16 cellular contexts compared by ENCODE assay signal in the genomic region with DNA sequence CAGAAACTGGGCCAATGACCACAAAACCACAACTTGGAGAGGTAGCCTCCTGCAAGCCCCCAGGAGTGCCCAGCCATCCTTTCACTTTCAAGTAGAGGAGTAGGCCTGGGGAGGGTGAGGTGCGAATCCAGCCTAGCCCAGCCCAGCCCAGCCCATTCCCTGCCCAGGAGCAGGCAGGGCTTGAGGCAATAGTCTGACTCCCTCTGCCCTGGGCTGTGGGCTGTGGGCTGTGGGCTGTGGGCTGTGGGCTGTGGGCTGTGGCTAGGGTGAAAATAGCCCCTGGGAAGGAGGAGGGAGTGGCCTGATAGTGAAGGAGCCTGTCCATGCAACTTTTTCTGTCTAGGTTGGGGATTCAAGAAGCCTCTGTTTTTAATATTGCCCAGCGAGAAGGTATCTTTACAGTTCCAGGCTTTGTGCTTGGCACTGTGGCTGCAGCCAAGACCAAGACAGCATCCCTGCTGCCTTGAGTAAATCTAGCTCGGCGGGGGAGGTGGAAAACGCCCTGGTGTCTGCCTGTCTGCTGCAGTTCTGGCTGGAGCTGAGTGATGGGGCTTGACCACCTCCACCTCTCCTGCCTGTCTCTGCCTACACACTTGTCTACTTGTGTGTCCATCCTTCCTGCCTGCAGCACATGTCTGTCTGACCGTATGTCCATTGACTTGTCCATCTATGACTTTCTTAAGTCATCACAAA. TPM values are rescaled to one million over a fixed set of nuclear protein-coding genes. Genes with fewer than 3 reads are reported as not detected.
A peak's percentile ranks its signal among the peaks of the same experiment; 100 is the strongest.
DNase-seq lines count a peak whose midpoint lies in the region; ATAC-seq and TF ChIP-seq lines count a peak whose summit lies in the region.
"Had no signal": no experiment of that assay in that cellular context is flagged by ENCODE, and none has a peak within 500 bp of the region (broad histone marks: within the 10 kb centered on the region; RNA-seq: fewer than 3 reads in every experiment).

No MANE protein-coding gene starts in this region.

- POLR2A ChIA-PET in activated CD4-positive, alpha-beta memory T cell treated with anti-CD3 and anti-CD28 coated beads for 36 hours (lab: Charles Lee), result no interaction called here

- no peaks in the 10 kb centered on the region for H3K4me1 Mint-ChIP-seq in stimulated activated naive CD8-positive, alpha-beta T cell treated with anti-CD3 and anti-CD28 coated beads, Interleukin-15, amount 100 ng/mL, for 72 hours
- no peaks in the 10 kb centered on the region for H3K4me1 Mint-ChIP-seq in activated CD4-positive, alpha-beta memory T cell treated with anti-CD3 and anti-CD28 coated beads for 36 hours (ENCODE audit: low read depth)
- peaks cover 12% of the 10 kb centered on the region for H3K4me1 Mint-ChIP-seq in type B pancreatic cell (ENCODE audit: unreplicated experiment)

- H3K4me1 ChIP-seq in tibial artery, result peaks cover 0 to 3% (median 0%) of the 10 kb centered on the region in 4 donors
- H3K4me1 ChIP-seq: adrenal gland had no signal

- peaks cover 8% of the 10 kb centered on the region for H3K27me3 Mint-ChIP-seq in stimulated activated naive CD8-positive, alpha-beta T cell treated with anti-CD3 and anti-CD28 coated beads, Interleukin-15, amount 100 ng/mL, for 72 hours
- H3K27me3 Mint-ChIP-seq in activated CD4-positive, alpha-beta memory T cell treated with anti-CD3 and anti-CD28 coated beads for 36 hours, result no peaks in the 10 kb centered on the region
- peaks cover 12% of the 10 kb centered on the region for H3K27me3 Mint-ChIP-seq in type B pancreatic cell
- H3K27me3 Mint-ChIP-seq: stimulated activated naive CD8-positive, alpha-beta T cell treated with anti-CD3 and anti-CD28 coated beads, Interleukin-15, Interleukin-2, amounts not matched to agents 100 ng/mL and 50 ng/mL, for 24 hours had no signal

- no peaks in the 10 kb centered on the region for H3K9me3 ChIP-seq in tibial artery
- H3K9me3 ChIP-seq: adrenal gland had no signal

- peak overlapping the region in 1 of 2 donors; percentile 31 for H3K27ac Mint-ChIP-seq in stimulated activated naive CD8-positive, alpha-beta T cell treated with anti-CD3 and anti-CD28 coated beads, Interleukin-15, amount 100 ng/mL, for 72 hours
- no peak overlapping the region for H3K27ac Mint-ChIP-seq in activated CD4-positive, alpha-beta memory T cell treated with anti-CD3 and anti-CD28 coated beads for 36 hours
- no peak overlapping the region for H3K27ac Mint-ChIP-seq in type B pancreatic cell
- H3K27ac Mint-ChIP-seq: effector memory CD8-positive, alpha-beta T cell; stimulated activated naive CD8-positive, alpha-beta T cell treated with anti-CD3 and anti-CD28 coated beads, Interleukin-15, Interleukin-2, amounts not matched to agents 100 ng/mL and 50 ng/mL, for 24 hours had no signal

- no peak overlapping the region for H3K4me3 ChIP-seq in tibial artery
- H3K4me3 ChIP-seq: adrenal gland, SK-N-MC had no signal

- H3K27ac ChIP-seq in tibial artery, result no peak overlapping the region
- H3K27ac ChIP-seq: adrenal gland, SK-N-MC had no signal

- intact Hi-C loops in activated CD4-positive, alpha-beta memory T cell treated with anti-CD3 and anti-CD28 coated beads for 36 hours (cut with micrococcal nuclease), result loop anchor here (10.0 kb wide), 1 partner anchor 92 kb away; no protein-coding TSS in a partner anchor
- intact Hi-C loops in left colon (cut with DNase I, micrococcal nuclease), result loop anchor here in 1 of 2 donors (10.0 kb wide), 1 partner anchor 342 kb away; no protein-coding TSS in a partner anchor
- intact Hi-C loops in tibial artery (cut with DNase I; ENCODE audit: low total_unique reads), result no loop called here

- CTCF ChIA-PET in activated CD4-positive, alpha-beta memory T cell treated with anti-CD3 and anti-CD28 coated beads for 36 hours (lab: Charles Lee), result interaction anchor here (0.6 to 2.7 kb wide), 6 partner anchors 10 to 344 kb away, joined by 3 to 18 read pairs (median 4); a partner anchor contains a TSS

- ATAC-seq in stimulated activated naive CD8-positive, alpha-beta T cell treated with anti-CD3 and anti-CD28 coated beads, Interleukin-15, amount 100 ng/mL, for 72 hours, result peak; percentile 65
- no peak for ATAC-seq in stimulated activated naive CD8-positive, alpha-beta T cell treated with anti-CD3 and anti-CD28 coated beads, Interleukin-15, Interleukin-2, amounts not matched to agents 100 U/mL and 50 U/mL, for 24 hours
- peak; percentile 48 for ATAC-seq in left colon
- ATAC-seq in GM21526 (IDR thresholded peaks at IDR 0.05; ENCODE audit: low FRiP score, unreplicated experiment), result no peak
- ATAC-seq: effector memory CD8-positive, alpha-beta T cell had no signal

- no peak overlapping the region for H3K4me3 Mint-ChIP-seq in stimulated activated naive CD8-positive, alpha-beta T cell treated with anti-CD3 and anti-CD28 coated beads, Interleukin-15, amount 100 ng/mL, for 72 hours
- H3K4me3 Mint-ChIP-seq in activated CD4-positive, alpha-beta memory T cell treated with anti-CD3 and anti-CD28 coated beads for 36 hours, result no peak overlapping the region
- no peak overlapping the region for H3K4me3 Mint-ChIP-seq in type B pancreatic cell
- H3K4me3 Mint-ChIP-seq: central memory CD8-positive, alpha-beta T cell; effector memory CD8-positive, alpha-beta T cell; stimulated activated naive CD8-positive, alpha-beta T cell treated with anti-CD3 and anti-CD28 coated beads, Interleukin-15, Interleukin-2, amounts not matched to agents 100 ng/mL and 50 ng/mL, for 24 hours had no signal

- no peaks in the 10 kb centered on the region for H3K9me3 Mint-ChIP-seq in stimulated activated naive CD8-positive, alpha-beta T cell treated with anti-CD3 and anti-CD28 coated beads, Interleukin-15, amount 100 ng/mL, for 72 hours
- H3K9me3 Mint-ChIP-seq in activated CD4-positive, alpha-beta memory T cell treated with anti-CD3 and anti-CD28 coated beads for 36 hours, result no peaks in the 10 kb centered on the region
- no peaks in the 10 kb centered on the region for H3K9me3 Mint-ChIP-seq in type B pancreatic cell
- H3K9me3 Mint-ChIP-seq: central memory CD8-positive, alpha-beta T cell; effector memory CD8-positive, alpha-beta T cell; stimulated activated naive CD8-positive, alpha-beta T cell treated with anti-CD3 and anti-CD28 coated beads, Interleukin-15, Interleukin-2, amounts not matched to agents 100 ng/mL and 50 ng/mL, for 24 hours had no signal

- TF ChIP-seq CTCF in type B pancreatic cell (conservative IDR thresholded peaks at IDR 0.05) (no peak), tibial artery (IDR thresholded peaks at IDR 0.05) (no peak)

- no peaks in the 10 kb centered on the region for H3K36me3 ChIP-seq in tibial artery
- H3K36me3 ChIP-seq: adrenal gland had no signal

- no peaks in the 10 kb centered on the region for H3K36me3 Mint-ChIP-seq in activated CD4-positive, alpha-beta memory T cell treated with anti-CD3 and anti-CD28 coated beads for 36 hours
- H3K36me3 Mint-ChIP-seq in type B pancreatic cell, result no peaks in the 10 kb centered on the region

- peak; percentile 17 to 58 for DNase-seq in stimulated activated naive CD8-positive, alpha-beta T cell treated with anti-CD3 and anti-CD28 coated beads, Interleukin-15, amount 100 ng/mL, for 72 hours
- DNase-seq in stimulated activated naive CD8-positive, alpha-beta T cell treated with anti-CD3 and anti-CD28 coated beads, Interleukin-15, Interleukin-2, amounts not matched to agents 100 U/mL and 50 U/mL, for 24 hours, result no peak
- peak; percentile 11 for DNase-seq in activated CD4-positive, alpha-beta memory T cell treated with anti-CD3 and anti-CD28 coated beads for 36 hours
- DNase-seq in left colon, result no peak
- DNase-seq in type B pancreatic cell (ENCODE audit: extremely low spot score, unreplicated experiment), result no peak
- DNase-seq in tibial artery, result no peak
- no peak for DNase-seq in superior temporal gyrus (ENCODE audit: extremely low spot score)
- DNase-seq: adrenal gland; effector memory CD8-positive, alpha-beta T cell; NCI-H1930; stimulated activated CD4-positive, alpha-beta T cell treated with anti-CD3 and anti-CD28 coated beads, Interleukin-15, amount 100 ng/mL, for 24 hours had no signal

- H3K27me3 ChIP-seq in tibial artery, result peaks cover 0 to 11% of the 10 kb centered on the region in 2 donors
- H3K27me3 ChIP-seq: adrenal gland had no signal

RNA-seq across cellular contexts. Expression of a gene that starts 40.7 kb away (rescaled TPM):
- not detected for total RNA-seq in activated CD4-positive, alpha-beta memory T cell treated with anti-CD3 and anti-CD28 coated beads for 36 hours
- total RNA-seq in left colon, result not detected
- 2.1 and 2.7 TPM in 2 replicates for total RNA-seq in type B pancreatic cell (ENCODE audit: low replicate concordance)
- total RNA-seq: mesenteric fat pad had no signal

RNA-seq across cellular contexts. Expression of a gene that starts 54.1 kb away (rescaled TPM):
- 1 to 10 TPM; 5.0 to 5.6 TPM for total RNA-seq in activated CD4-positive, alpha-beta memory T cell treated with anti-CD3 and anti-CD28 coated beads for 36 hours
- total RNA-seq in left colon (1 to 10 TPM; 1.4 to 3.3 TPM), type B pancreatic cell (ENCODE audit: low replicate concordance) (7.0 and 12.0 TPM in 2 replicates)

Comparison
In these comparisons a context has a peak if more than half of its experiments do, and no peak if none do; other contexts are left out.
1. ATAC-seq: peak in stimulated activated naive CD8-positive, alpha-beta T cell treated with anti-CD3 and anti-CD28 coated beads, Interleukin-15, amount 100 ng/mL, for 72 hours (single experiment) and left colon (single experiment); none in stimulated activated naive CD8-positive, alpha-beta T cell treated with anti-CD3 and anti-CD28 coated beads, Interleukin-15, Interleukin-2, amounts not matched to agents 100 U/mL and 50 U/mL, for 24 hours (single experiment) and GM21526 (single experiment).
2. DNase-seq: peak in stimulated activated naive CD8-positive, alpha-beta T cell treated with anti-CD3 and anti-CD28 coated beads, Interleukin-15, amount 100 ng/mL, for 72 hours (2 of 2) and activated CD4-positive, alpha-beta memory T cell treated with anti-CD3 and anti-CD28 coated beads for 36 hours (single experiment); none in stimulated activated naive CD8-positive, alpha-beta T cell treated with anti-CD3 and anti-CD28 coated beads, Interleukin-15, Interleukin-2, amounts not matched to agents 100 U/mL and 50 U/mL, for 24 hours (single experiment), left colon (0 of 2), type B pancreatic cell (single experiment), tibial artery (0 of 2) and superior temporal gyrus (single experiment).